ENCODE assay signal across 18 cellular contexts in genomic region chr10:77545585-77545984, GRCh38.
DNase-seq lines count a peak whose midpoint lies in the region; ATAC-seq and TF ChIP-seq lines count a peak whose summit lies in the region.
"Had no signal": no experiment of that assay in that cellular context is flagged by ENCODE, and none has a peak within 500 bp of the region (broad histone marks: within the 10 kb centered on the region; RNA-seq: fewer than 3 reads in every experiment).

No MANE protein-coding gene starts in this region.

- peak; percentile 11 to 50 for ATAC-seq in natural killer cell treated with Interleukin-12 subunit alpha and Interleukin-12 subunit beta and Interleukin-15 and Interleukin-18, amount 100 ng/mL, for 72 hours
- no peak for ATAC-seq in stimulated activated naive B cell treated with anti-CD40 and anti-IgM and Interleukin-4, amounts not matched to agents 10 μg/mL and 1 μg/mL and 100 μg/mL, for 72 hours (replicated peaks)
- no peak for ATAC-seq in activated naive CD8-positive, alpha-beta T cell treated with anti-CD3 and anti-CD28 coated beads, Interleukin-2, amount 50 U/mL, for 24 hours

- peak overlapping the region; percentile 5 to 47 for H3K27ac ChIP-seq in coronary artery
- H3K27ac ChIP-seq: GM23248, PC-9 had no signal

- TF ChIP-seq CTCF in coronary artery (IDR thresholded peaks at IDR 0.05), result no peak

- H3K9me3 Mint-ChIP-seq in natural killer cell treated with Interleukin-12 subunit alpha and Interleukin-12 subunit beta and Interleukin-15 and Interleukin-18, amount 100 ng/mL, for 72 hours, result peaks cover 4% of the 10 kb centered on the region
- H3K9me3 Mint-ChIP-seq in stimulated activated naive B cell treated with anti-CD40 and anti-IgM and Interleukin-4, amounts not matched to agents 10 μg/mL and 1 μg/mL and 100 μg/mL, for 72 hours, result peaks cover 0 to 2% of the 10 kb centered on the region in 2 donors
- H3K9me3 Mint-ChIP-seq in activated naive CD8-positive, alpha-beta T cell treated with anti-CD3 and anti-CD28 coated beads, Interleukin-2, amount 50 U/mL, for 24 hours, result peaks cover 22% of the 10 kb centered on the region

- peaks cover 21 to 29% of the 10 kb centered on the region in 2 donors for H3K27me3 Mint-ChIP-seq in natural killer cell treated with Interleukin-12 subunit alpha and Interleukin-12 subunit beta and Interleukin-15 and Interleukin-18, amount 100 ng/mL, for 72 hours
- peaks cover 13 to 20% of the 10 kb centered on the region in 2 donors for H3K27me3 Mint-ChIP-seq in stimulated activated naive B cell treated with anti-CD40 and anti-IgM and Interleukin-4, amounts not matched to agents 10 μg/mL and 1 μg/mL and 100 μg/mL, for 72 hours
- H3K27me3 Mint-ChIP-seq in activated naive CD8-positive, alpha-beta T cell treated with anti-CD3 and anti-CD28 coated beads, Interleukin-2, amount 50 U/mL, for 24 hours, result peaks cover 10% of the 10 kb centered on the region

- no peak overlapping the region for H3K4me3 ChIP-seq in coronary artery
- H3K4me3 ChIP-seq: GM23248, PC-9 had no signal

- DNase-seq in G401 (ENCODE audit: low spot score) (peak; percentile 57), coronary artery (ENCODE audit: low spot score) (no peak), erythroblast (lab: John Stamatoyannopoulos, UW) (no peak), globus pallidus (ENCODE audit: low spot score) (no peak), NCI-H1092 (lab: John Stamatoyannopoulos, UW) (no peak)
- no peak for DNase-seq in natural killer cell treated with Interleukin-12 subunit alpha and Interleukin-12 subunit beta and Interleukin-15 and Interleukin-18, amount 100 ng/mL, for 72 hours (ENCODE audit: low spot score)
- no peak for DNase-seq in stimulated activated naive B cell treated with anti-CD40 and anti-IgM and Interleukin-4, amounts not matched to agents 10 μg/mL and 1 μg/mL and 100 μg/mL, for 72 hours
- DNase-seq in activated naive CD8-positive, alpha-beta T cell treated with anti-CD3 and anti-CD28 coated beads, Interleukin-2, amount 50 U/mL, for 24 hours, result no peak
- DNase-seq: Caco-2; CD4-positive, alpha-beta T cell; DMS153; GF-D8; GM23248; NCI-H1436; NCI-H1930; NCI-H345; NCI-H524 treated with DMSO at 0.1 percent for 48 hours; PC-9 had no signal

- H3K4me3 Mint-ChIP-seq in natural killer cell treated with Interleukin-12 subunit alpha and Interleukin-12 subunit beta and Interleukin-15 and Interleukin-18, amount 100 ng/mL, for 72 hours, result no peak overlapping the region
- H3K4me3 Mint-ChIP-seq in stimulated activated naive B cell treated with anti-CD40 and anti-IgM and Interleukin-4, amounts not matched to agents 10 μg/mL and 1 μg/mL and 100 μg/mL, for 72 hours, result no peak overlapping the region
- no peak overlapping the region for H3K4me3 Mint-ChIP-seq in activated naive CD8-positive, alpha-beta T cell treated with anti-CD3 and anti-CD28 coated beads, Interleukin-2, amount 50 U/mL, for 24 hours
- H3K4me3 Mint-ChIP-seq: CD4-positive, alpha-beta T cell had no signal

- H3K4me1 Mint-ChIP-seq in natural killer cell treated with Interleukin-12 subunit alpha and Interleukin-12 subunit beta and Interleukin-15 and Interleukin-18, amount 100 ng/mL, for 72 hours (ENCODE audit: low read depth in 2 of 2), result peaks cover 0 to 4% of the 10 kb centered on the region in 2 donors
- peaks cover 4 to 14% of the 10 kb centered on the region in 2 donors for H3K4me1 Mint-ChIP-seq in stimulated activated naive B cell treated with anti-CD40 and anti-IgM and Interleukin-4, amounts not matched to agents 10 μg/mL and 1 μg/mL and 100 μg/mL, for 72 hours
- no peaks in the 10 kb centered on the region for H3K4me1 Mint-ChIP-seq in activated naive CD8-positive, alpha-beta T cell treated with anti-CD3 and anti-CD28 coated beads, Interleukin-2, amount 50 U/mL, for 24 hours

- in situ Hi-C loops in G401 (cut with HindIII; ENCODE audit: low sequenced_read_pairs), result no loop called here

- no peak overlapping the region for H3K27ac Mint-ChIP-seq in natural killer cell treated with Interleukin-12 subunit alpha and Interleukin-12 subunit beta and Interleukin-15 and Interleukin-18, amount 100 ng/mL, for 72 hours
- H3K27ac Mint-ChIP-seq in stimulated activated naive B cell treated with anti-CD40 and anti-IgM and Interleukin-4, amounts not matched to agents 10 μg/mL and 1 μg/mL and 100 μg/mL, for 72 hours, result peak overlapping the region; percentile 37
- H3K27ac Mint-ChIP-seq in activated naive CD8-positive, alpha-beta T cell treated with anti-CD3 and anti-CD28 coated beads, Interleukin-2, amount 50 U/mL, for 24 hours, result no peak overlapping the region
- H3K27ac Mint-ChIP-seq: CD4-positive, alpha-beta T cell had no signal

- TF ChIP-seq POLR2A in erythroblast (IDR thresholded peaks at IDR 0.05; ENCODE audit: low read length), result no peak

- H3K36me3 Mint-ChIP-seq in natural killer cell treated with Interleukin-12 subunit alpha and Interleukin-12 subunit beta and Interleukin-15 and Interleukin-18, amount 100 ng/mL, for 72 hours, result no peaks in the 10 kb centered on the region
- peaks cover 0 to 2% of the 10 kb centered on the region in 2 donors for H3K36me3 Mint-ChIP-seq in stimulated activated naive B cell treated with anti-CD40 and anti-IgM and Interleukin-4, amounts not matched to agents 10 μg/mL and 1 μg/mL and 100 μg/mL, for 72 hours
- no peaks in the 10 kb centered on the region for H3K36me3 Mint-ChIP-seq in activated naive CD8-positive, alpha-beta T cell treated with anti-CD3 and anti-CD28 coated beads, Interleukin-2, amount 50 U/mL, for 24 hours (ENCODE audit: low read depth)

Comparison
In these comparisons a context has a peak if more than half of its experiments do, and no peak if none do; other contexts are left out.
1. ATAC-seq: peak in natural killer cell treated with Interleukin-12 subunit alpha and Interleukin-12 subunit beta and Interleukin-15 and Interleukin-18, amount 100 ng/mL, for 72 hours (2 of 2); none in stimulated activated naive B cell treated with anti-CD40 and anti-IgM and Interleukin-4, amounts not matched to agents 10 μg/mL and 1 μg/mL and 100 μg/mL, for 72 hours (0 of 2) and activated naive CD8-positive, alpha-beta T cell treated with anti-CD3 and anti-CD28 coated beads, Interleukin-2, amount 50 U/mL, for 24 hours (single experiment).